ENCODE assay signal across 29 cellular contexts in the genomic region with DNA sequence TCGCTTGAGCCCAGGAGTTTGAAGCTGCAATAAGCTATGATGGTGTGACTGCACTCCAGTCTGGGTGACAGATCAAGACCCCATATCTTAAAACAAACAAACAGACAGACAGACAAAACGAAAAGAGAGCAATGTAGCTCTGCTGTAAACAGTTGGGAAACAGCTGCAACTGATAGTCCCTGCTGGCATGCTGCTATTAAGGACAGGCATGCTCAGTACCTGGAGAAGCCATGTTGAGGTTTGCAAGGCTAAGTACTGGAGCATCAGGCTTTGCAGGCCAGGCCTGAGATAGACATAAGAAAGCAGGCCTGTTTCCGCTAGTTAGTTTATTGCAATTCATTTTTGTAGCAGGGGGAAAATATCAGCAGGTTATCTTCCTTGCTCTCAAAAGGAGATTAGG.
"Had no signal": no experiment of that assay in that cellular context is flagged by ENCODE, and none has a peak within 500 bp of the region (broad histone marks: within the 10 kb centered on the region; RNA-seq: fewer than 3 reads in every experiment).

No MANE protein-coding gene starts in this region.

- H3K36me3 ChIP-seq: colonic mucosa, esophagus muscularis mucosa, esophagus squamous epithelium, gastrocnemius medialis, gastroesophageal sphincter, heart left ventricle, heart right ventricle had no signal

- H3K79me2 ChIP-seq: hepatocyte had no signal

- H3K4me2 ChIP-seq: hepatocyte had no signal

- H3K27ac Mint-ChIP-seq: dendritic cell treated with granulocyte-macrophage colony-stimulating factor and Interleukin-4, amounts not matched to agents 40 ng/mL and 50 ng/mL, for 4 days; effector memory CD8-positive, alpha-beta T cell; endodermal cell had no signal

- FAIRE-seq: colon, endometrium, endothelial cell of umbilical vein, frontal cortex had no signal

- H3K4me3 Mint-ChIP-seq: dendritic cell treated with granulocyte-macrophage colony-stimulating factor and Interleukin-4, amounts not matched to agents 40 ng/mL and 50 ng/mL, for 4 days; effector memory CD8-positive, alpha-beta T cell; endodermal cell had no signal

- DNase-seq: colonic mucosa; cortex of kidney; dermis blood vessel endothelial cell; dorsolateral prefrontal cortex; effector CD4-positive, alpha-beta T cell; effector CD8-positive, alpha-beta T cell; effector memory CD4-positive, alpha-beta T cell; effector memory CD8-positive, alpha-beta T cell; endodermal cell; esophagus squamous epithelium; foreskin fibroblast; foreskin keratinocyte; foreskin melanocyte; gastrocnemius medialis; glutamatergic neuron; head of caudate nucleus; heart left ventricle; heart right ventricle had no signal

- H3K9me3 Mint-ChIP-seq: dendritic cell treated with granulocyte-macrophage colony-stimulating factor and Interleukin-4, amounts not matched to agents 40 ng/mL and 50 ng/mL, for 4 days; effector memory CD8-positive, alpha-beta T cell; endodermal cell had no signal

- H2AFZ ChIP-seq: hepatocyte had no signal

- H3K27ac ChIP-seq: colonic mucosa, coronary artery, dorsolateral prefrontal cortex, epithelial cell of prostate, esophagus muscularis mucosa, esophagus squamous epithelium, foreskin keratinocyte, gastrocnemius medialis, gastroesophageal sphincter, heart left ventricle, heart right ventricle, hepatocyte had no signal

- H3K4me3 ChIP-seq: colonic mucosa, coronary artery, dorsolateral prefrontal cortex, esophagus muscularis mucosa, esophagus squamous epithelium, gastrocnemius medialis, gastroesophageal sphincter, heart left ventricle, heart right ventricle, hepatocyte had no signal

- H3K27me3 ChIP-seq: colonic mucosa, gastrocnemius medialis had no signal

- ATAC-seq: effector memory CD8-positive, alpha-beta T cell; esophagus mucosa; foreskin keratinocyte; gastrocnemius medialis; gastroesophageal sphincter; heart left ventricle; heart right ventricle had no signal

- H3K4me1 ChIP-seq: colonic mucosa, esophagus muscularis mucosa, esophagus squamous epithelium, foreskin keratinocyte, gastrocnemius medialis, gastroesophageal sphincter had no signal

- H3K9me3 ChIP-seq: colonic mucosa, esophagus muscularis mucosa, esophagus squamous epithelium, gastrocnemius medialis, gastroesophageal sphincter, heart left ventricle, heart right ventricle had no signal
